In the genomic region with DNA sequence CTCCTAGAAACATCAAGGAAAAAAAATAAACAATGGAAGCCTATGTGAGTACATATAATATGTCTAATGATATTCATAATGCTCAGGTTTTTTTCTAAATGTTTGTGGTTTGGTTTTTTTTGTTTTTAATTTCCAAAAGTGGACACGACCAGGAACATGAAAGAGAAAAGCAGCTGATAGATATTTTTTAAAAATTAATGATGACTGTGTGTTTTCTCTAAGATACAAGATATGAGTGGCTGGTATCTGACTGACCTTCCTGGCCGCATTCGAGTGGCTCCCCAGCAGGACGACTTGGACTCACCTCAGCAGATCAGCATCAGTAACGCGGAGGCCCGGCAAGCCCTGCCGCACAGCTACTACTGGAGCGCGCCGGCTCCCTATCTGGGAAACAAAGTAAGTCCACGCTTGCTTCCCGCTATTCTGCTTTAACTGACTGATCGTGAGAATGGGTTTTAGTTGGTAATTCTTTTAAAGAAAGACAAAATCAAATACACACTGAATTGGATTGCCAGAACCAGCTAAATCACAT, we compare ENCODE assay signal across 29 cellular contexts.
"Had no signal": no experiment of that assay in that cellular context is flagged by ENCODE, and none has a peak within 500 bp of the region (broad histone marks: within the 10 kb centered on the region; RNA-seq: fewer than 3 reads in every experiment).

No MANE protein-coding gene starts in this region.

- ATAC-seq: activated CD8-positive, alpha-beta T cell treated with anti-CD3 and anti-CD28 coated beads for 36 hours; activated naive CD4-positive, alpha-beta T cell treated with anti-CD3 and anti-CD28 coated beads, Interleukin-2, amount 50 U/mL, for 72 hours; body of pancreas; Panc1 had no signal

- DNase-seq: activated CD4-positive, alpha-beta T cell treated with anti-CD3 and anti-CD28 coated beads for 1 hour; activated CD4-positive, alpha-beta T cell treated with anti-CD3 and anti-CD28 coated beads, Interleukin-2, amount 10 ng/mL, durations not matched to agents 24 days and 14 days; activated CD4-positive, alpha-beta T cell treated with anti-CD3 and anti-CD28 coated beads, Interleukin-2, amount 50 U/mL, for 4 hours; activated CD4-positive, CD25-positive, alpha-beta regulatory T cell; activated CD8-positive, alpha-beta T cell treated with anti-CD3 and anti-CD28 coated beads for 36 hours; activated gamma-delta T cell; activated naive CD4-positive, alpha-beta T cell treated with anti-CD3 and anti-CD28 coated beads for 36 hours; activated T-cell treated with anti-CD3 and anti-CD28 coated beads, Interleukin-2, amount 50 U/mL, for 1 hour; adrenal gland; body of pancreas; caudate nucleus; cerebellar nuclear complex; NCI-H1105 treated with DMSO at 0.1 percent for 48 hours; NCI-H1436; NCI-H1694; NCI-H1930; NCI-H2081 treated with DMSO at 0.1 percent for 48 hours; NCI-H345; NCI-H524 treated with DMSO at 0.1 percent for 48 hours; SIG-M5; SW 1271; T-helper 1 cell; T-helper 2 cell; T-helper 9 cell had no signal

- H3K27ac Mint-ChIP-seq: activated CD4-positive, alpha-beta T cell treated with anti-CD3 and anti-CD28 coated beads, Interleukin-2, amount 10 ng/mL, durations not matched to agents 24 days and 14 days; activated CD8-positive, alpha-beta T cell treated with anti-CD3 and anti-CD28 coated beads for 36 hours; activated naive CD4-positive, alpha-beta T cell treated with anti-CD3 and anti-CD28 coated beads for 36 hours; activated naive CD4-positive, alpha-beta T cell treated with anti-CD3 and anti-CD28 coated beads, Interleukin-2, amount 50 U/mL, for 72 hours; activated T-helper 2 cell treated with anti-CD3 and anti-CD28 coated beads, Interferon-gamma antibody, Interleukin-2, Interleukin-4, amounts not matched to agents 10 μg/mL and 5 μg/mL and 100 μg/mL, durations not matched to agents 14 hours and 24 hours and 36 hours had no signal

- H3K27me3 ChIP-seq: adrenal gland, body of pancreas, breast epithelium had no signal

- H3K4me3 ChIP-seq: adrenal gland, body of pancreas, breast epithelium had no signal

- H3K4me1 ChIP-seq: adrenal gland, body of pancreas, breast epithelium had no signal

- H3K36me3 Mint-ChIP-seq: activated naive CD4-positive, alpha-beta T cell treated with anti-CD3 and anti-CD28 coated beads, Interleukin-2, amount 50 U/mL, for 72 hours had no signal

- H3K9me3 Mint-ChIP-seq: activated CD4-positive, alpha-beta T cell treated with anti-CD3 and anti-CD28 coated beads, Interleukin-2, amount 10 ng/mL, durations not matched to agents 24 days and 14 days; activated CD8-positive, alpha-beta T cell treated with anti-CD3 and anti-CD28 coated beads for 36 hours; activated naive CD4-positive, alpha-beta T cell treated with anti-CD3 and anti-CD28 coated beads for 36 hours; activated naive CD4-positive, alpha-beta T cell treated with anti-CD3 and anti-CD28 coated beads, Interleukin-2, amount 50 U/mL, for 72 hours; activated T-helper 2 cell treated with anti-CD3 and anti-CD28 coated beads, Interferon-gamma antibody, Interleukin-2, Interleukin-4, amounts not matched to agents 10 μg/mL and 5 μg/mL and 100 μg/mL, durations not matched to agents 14 hours and 24 hours and 36 hours had no signal

- H3K9me3 ChIP-seq: adrenal gland, body of pancreas, breast epithelium had no signal

- H3K4me3 Mint-ChIP-seq: activated CD4-positive, alpha-beta T cell treated with anti-CD3 and anti-CD28 coated beads, Interleukin-2, amount 10 ng/mL, durations not matched to agents 24 days and 14 days; activated CD8-positive, alpha-beta T cell treated with anti-CD3 and anti-CD28 coated beads for 36 hours; activated naive CD4-positive, alpha-beta T cell treated with anti-CD3 and anti-CD28 coated beads for 36 hours had no signal

- H3K27ac ChIP-seq: adrenal gland, body of pancreas, breast epithelium, VCaP had no signal

- H3K36me3 ChIP-seq: adrenal gland, breast epithelium had no signal

- H3K4me1 Mint-ChIP-seq: activated CD4-positive, alpha-beta T cell treated with anti-CD3 and anti-CD28 coated beads, Interleukin-2, amount 10 ng/mL, durations not matched to agents 24 days and 14 days had no signal
